ENCODE assay signal across 1 cellular context in genomic region chr12:127125607-127126259, GRCh38.
TF ChIP-seq lines count a peak whose summit lies in the region.

No MANE protein-coding gene starts in this region.

TF ChIP-seq in K562, 482 proteins besides CTCF, POLR2A, EP300 and RAD21 (continued from another document and continues in another):
- TF ChIP-seq ZNF766 (CRISPR knock-in tag; conservative IDR thresholded peaks at IDR 0.05), result peak; percentile 87
- no peak for TF ChIP-seq ZBTB17 (CRISPR knock-in tag; IDR thresholded peaks at IDR 0.05)
- TF ChIP-seq DNMT1 (IDR thresholded peaks at IDR 0.05), result no peak
- TF ChIP-seq ZNF778 (CRISPR knock-in tag; IDR thresholded peaks at IDR 0.05), result no peak
- TF ChIP-seq, protein P1, sequence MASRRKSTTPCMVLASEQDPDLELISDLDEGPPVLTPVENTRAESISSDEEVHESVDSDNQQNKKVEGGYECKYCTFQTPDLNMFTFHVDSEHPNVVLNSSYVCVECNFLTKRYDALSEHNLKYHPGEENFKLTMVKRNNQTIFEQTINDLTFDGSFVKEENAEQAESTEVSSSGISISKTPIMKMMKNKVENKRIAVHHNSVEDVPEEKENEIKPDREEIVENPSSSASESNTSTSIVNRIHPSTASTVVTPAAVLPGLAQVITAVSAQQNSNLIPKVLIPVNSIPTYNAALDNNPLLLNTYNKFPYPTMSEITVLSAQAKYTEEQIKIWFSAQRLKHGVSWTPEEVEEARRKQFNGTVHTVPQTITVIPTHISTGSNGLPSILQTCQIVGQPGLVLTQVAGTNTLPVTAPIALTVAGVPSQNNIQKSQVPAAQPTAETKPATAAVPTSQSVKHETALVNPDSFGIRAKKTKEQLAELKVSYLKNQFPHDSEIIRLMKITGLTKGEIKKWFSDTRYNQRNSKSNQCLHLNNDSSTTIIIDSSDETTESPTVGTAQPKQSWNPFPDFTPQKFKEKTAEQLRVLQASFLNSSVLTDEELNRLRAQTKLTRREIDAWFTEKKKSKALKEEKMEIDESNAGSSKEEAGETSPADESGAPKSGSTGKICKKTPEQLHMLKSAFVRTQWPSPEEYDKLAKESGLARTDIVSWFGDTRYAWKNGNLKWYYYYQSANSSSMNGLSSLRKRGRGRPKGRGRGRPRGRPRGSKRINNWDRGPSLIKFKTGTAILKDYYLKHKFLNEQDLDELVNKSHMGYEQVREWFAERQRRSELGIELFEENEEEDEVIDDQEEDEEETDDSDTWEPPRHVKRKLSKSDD (conservative IDR thresholded peaks at IDR 0.05; ENCODE audit: low read length), result no peak
- no peak for TF ChIP-seq RBFOX2 (IDR thresholded peaks at IDR 0.05; ENCODE audit: low read depth, low read length)
- TF ChIP-seq SNRNP70 (optimal IDR thresholded peaks at IDR 0.05; ENCODE audit: low read depth, low read length), result no peak
- TF ChIP-seq ETV6 (IDR thresholded peaks at IDR 0.05; ENCODE audit: borderline replicate concordance in 1 of 2, low read depth in 2 of 2, low read length in 1 of 2), result no peak
- TF ChIP-seq ETV6 (CRISPR knock-in tag; IDR thresholded peaks at IDR 0.05; ENCODE audit: borderline replicate concordance), result no peak
- no peak for TF ChIP-seq ZNF253 (CRISPR knock-in tag; conservative IDR thresholded peaks at IDR 0.05)
- TF ChIP-seq MAZ (CRISPR knock-in tag; conservative IDR thresholded peaks at IDR 0.05 in 1 of 2, IDR thresholded peaks at IDR 0.05 in 1 of 2), result peak; percentile 16 to 57; a peak in 1 of 4 replicates
- peak; percentile 72 for TF ChIP-seq CCNT2 (IDR thresholded peaks at IDR 0.05; ENCODE audit: borderline replicate concordance, extremely low read depth, insufficient read length, low read depth, low read length)
- TF ChIP-seq IRF2 (CRISPR knock-in tag; IDR thresholded peaks at IDR 0.05), result no peak
- TF ChIP-seq CBX2 (IDR thresholded peaks at IDR 0.05; ENCODE audit: insufficient read depth, low read length, poor library complexity, severe bottlenecking), result no peak
- 0 out of 4 replicates have a peak, but pooled peaks of 1 of the 2 experiments have one; percentile 36 for TF ChIP-seq UBTF (IDR thresholded peaks at IDR 0.05; ENCODE audit: borderline replicate concordance in 1 of 2, low read depth in 2 of 2, low read length in 2 of 2)
- TF ChIP-seq USF2 (CRISPR knock-in tag; IDR thresholded peaks at IDR 0.05), result no peak
- TF ChIP-seq, protein P2, sequence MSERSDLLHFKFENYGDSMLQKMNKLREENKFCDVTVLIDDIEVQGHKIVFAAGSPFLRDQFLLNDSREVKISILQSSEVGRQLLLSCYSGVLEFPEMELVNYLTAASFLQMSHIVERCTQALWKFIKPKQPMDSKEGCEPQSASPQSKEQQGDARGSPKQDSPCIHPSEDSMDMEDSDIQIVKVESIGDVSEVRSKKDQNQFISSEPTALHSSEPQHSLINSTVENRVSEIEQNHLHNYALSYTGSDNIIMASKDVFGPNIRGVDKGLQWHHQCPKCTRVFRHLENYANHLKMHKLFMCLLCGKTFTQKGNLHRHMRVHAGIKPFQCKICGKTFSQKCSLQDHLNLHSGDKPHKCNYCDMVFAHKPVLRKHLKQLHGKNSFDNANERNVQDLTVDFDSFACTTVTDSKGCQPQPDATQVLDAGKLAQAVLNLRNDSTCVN (CRISPR knock-in tag; IDR thresholded peaks at IDR 0.05), result no peak
- TF ChIP-seq BRD9 (IDR thresholded peaks at IDR 0.05; ENCODE audit: low read depth, partially characterized antibody), result no peak
- TF ChIP-seq PRPF4 (IDR thresholded peaks at IDR 0.05; ENCODE audit: insufficient read depth, low read depth, low read length, poor library complexity, severe bottlenecking), result no peak
- TF ChIP-seq, protein P3, sequence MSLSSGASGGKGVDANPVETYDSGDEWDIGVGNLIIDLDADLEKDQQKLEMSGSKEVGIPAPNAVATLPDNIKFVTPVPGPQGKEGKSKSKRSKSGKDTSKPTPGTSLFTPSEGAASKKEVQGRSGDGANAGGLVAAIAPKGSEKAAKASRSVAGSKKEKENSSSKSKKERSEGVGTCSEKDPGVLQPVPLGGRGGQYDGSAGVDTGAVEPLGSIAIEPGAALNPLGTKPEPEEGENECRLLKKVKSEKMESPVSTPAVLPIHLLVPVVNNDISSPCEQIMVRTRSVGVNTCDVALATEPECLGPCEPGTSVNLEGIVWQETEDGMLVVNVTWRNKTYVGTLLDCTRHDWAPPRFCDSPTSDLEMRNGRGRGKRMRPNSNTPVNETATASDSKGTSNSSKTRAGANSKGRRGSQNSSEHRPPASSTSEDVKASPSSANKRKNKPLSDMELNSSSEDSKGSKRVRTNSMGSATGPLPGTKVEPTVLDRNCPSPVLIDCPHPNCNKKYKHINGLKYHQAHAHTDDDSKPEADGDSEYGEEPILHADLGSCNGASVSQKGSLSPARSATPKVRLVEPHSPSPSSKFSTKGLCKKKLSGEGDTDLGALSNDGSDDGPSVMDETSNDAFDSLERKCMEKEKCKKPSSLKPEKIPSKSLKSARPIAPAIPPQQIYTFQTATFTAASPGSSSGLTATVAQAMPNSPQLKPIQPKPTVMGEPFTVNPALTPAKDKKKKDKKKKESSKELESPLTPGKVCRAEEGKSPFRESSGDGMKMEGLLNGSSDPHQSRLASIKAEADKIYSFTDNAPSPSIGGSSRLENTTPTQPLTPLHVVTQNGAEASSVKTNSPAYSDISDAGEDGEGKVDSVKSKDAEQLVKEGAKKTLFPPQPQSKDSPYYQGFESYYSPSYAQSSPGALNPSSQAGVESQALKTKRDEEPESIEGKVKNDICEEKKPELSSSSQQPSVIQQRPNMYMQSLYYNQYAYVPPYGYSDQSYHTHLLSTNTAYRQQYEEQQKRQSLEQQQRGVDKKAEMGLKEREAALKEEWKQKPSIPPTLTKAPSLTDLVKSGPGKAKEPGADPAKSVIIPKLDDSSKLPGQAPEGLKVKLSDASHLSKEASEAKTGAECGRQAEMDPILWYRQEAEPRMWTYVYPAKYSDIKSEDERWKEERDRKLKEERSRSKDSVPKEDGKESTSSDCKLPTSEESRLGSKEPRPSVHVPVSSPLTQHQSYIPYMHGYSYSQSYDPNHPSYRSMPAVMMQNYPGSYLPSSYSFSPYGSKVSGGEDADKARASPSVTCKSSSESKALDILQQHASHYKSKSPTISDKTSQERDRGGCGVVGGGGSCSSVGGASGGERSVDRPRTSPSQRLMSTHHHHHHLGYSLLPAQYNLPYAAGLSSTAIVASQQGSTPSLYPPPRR (CRISPR knock-in tag; IDR thresholded peaks at IDR 0.05; ENCODE audit: borderline replicate concordance), result no peak
- TF ChIP-seq, protein P4, sequence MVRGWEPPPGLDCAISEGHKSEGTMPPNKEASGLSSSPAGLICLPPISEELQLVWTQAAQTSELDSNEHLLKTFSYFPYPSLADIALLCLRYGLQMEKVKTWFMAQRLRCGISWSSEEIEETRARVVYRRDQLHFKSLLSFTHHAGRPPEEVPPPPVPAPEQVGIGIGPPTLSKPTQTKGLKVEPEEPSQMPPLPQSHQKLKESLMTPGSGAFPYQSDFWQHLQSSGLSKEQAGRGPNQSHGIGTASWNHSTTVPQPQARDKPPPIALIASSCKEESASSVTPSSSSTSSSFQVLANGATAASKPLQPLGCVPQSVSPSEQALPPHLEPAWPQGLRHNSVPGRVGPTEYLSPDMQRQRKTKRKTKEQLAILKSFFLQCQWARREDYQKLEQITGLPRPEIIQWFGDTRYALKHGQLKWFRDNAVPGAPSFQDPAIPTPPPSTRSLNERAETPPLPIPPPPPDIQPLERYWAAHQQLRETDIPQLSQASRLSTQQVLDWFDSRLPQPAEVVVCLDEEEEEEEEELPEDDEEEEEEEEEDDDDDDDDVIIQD (CRISPR knock-in tag; IDR thresholded peaks at IDR 0.05), result no peak
- no peak for TF ChIP-seq POLR2B (IDR thresholded peaks at IDR 0.05; ENCODE audit: low read depth, partially characterized antibody)
- no peak for TF ChIP-seq NR0B1 (IDR thresholded peaks at IDR 0.05; ENCODE audit: partially characterized antibody)
- TF ChIP-seq, protein P5, sequence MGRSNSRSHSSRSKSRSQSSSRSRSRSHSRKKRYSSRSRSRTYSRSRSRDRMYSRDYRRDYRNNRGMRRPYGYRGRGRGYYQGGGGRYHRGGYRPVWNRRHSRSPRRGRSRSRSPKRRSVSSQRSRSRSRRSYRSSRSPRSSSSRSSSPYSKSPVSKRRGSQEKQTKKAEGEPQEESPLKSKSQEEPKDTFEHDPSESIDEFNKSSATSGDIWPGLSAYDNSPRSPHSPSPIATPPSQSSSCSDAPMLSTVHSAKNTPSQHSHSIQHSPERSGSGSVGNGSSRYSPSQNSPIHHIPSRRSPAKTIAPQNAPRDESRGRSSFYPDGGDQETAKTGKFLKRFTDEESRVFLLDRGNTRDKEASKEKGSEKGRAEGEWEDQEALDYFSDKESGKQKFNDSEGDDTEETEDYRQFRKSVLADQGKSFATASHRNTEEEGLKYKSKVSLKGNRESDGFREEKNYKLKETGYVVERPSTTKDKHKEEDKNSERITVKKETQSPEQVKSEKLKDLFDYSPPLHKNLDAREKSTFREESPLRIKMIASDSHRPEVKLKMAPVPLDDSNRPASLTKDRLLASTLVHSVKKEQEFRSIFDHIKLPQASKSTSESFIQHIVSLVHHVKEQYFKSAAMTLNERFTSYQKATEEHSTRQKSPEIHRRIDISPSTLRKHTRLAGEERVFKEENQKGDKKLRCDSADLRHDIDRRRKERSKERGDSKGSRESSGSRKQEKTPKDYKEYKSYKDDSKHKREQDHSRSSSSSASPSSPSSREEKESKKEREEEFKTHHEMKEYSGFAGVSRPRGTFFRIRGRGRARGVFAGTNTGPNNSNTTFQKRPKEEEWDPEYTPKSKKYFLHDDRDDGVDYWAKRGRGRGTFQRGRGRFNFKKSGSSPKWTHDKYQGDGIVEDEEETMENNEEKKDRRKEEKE (IDR thresholded peaks at IDR 0.05; ENCODE audit: borderline replicate concordance in 1 of 2, control insufficient read depth in 1 of 2, low read depth in 2 of 2, low read length in 1 of 2), result no peak
- TF ChIP-seq CBX1 (IDR thresholded peaks at IDR 0.05; ENCODE audit: low read depth), result no peak
- TF ChIP-seq RERE (CRISPR knock-in tag; IDR thresholded peaks at IDR 0.05; ENCODE audit: borderline replicate concordance), result no peak
- no peak for TF ChIP-seq HMG20A (CRISPR knock-in tag; conservative IDR thresholded peaks at IDR 0.05)
